Comparison of ENCODE assay signal across 15 cellular contexts in the genomic region with DNA sequence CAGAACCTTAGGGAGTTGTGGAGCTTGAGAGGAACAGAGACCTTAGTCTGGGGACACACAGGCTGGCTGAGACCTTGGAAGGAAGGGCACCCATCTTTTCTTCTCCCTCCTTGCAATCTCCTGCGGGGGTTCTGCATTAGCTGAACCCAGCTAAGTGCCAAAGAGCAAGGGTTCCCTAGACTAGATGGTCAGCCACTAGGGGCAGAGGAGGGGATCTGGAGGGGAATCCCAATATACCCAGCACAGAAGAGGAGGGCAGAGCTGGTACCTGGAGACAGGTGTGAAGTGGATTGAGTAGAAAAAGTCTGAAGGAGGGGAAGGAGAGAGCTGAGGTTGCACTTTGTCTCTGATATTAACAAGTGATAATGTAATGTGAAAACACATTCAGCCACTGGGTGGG.
A peak's percentile ranks its signal among the peaks of the same experiment; 100 is the strongest.
DNase-seq lines count a peak whose midpoint lies in the region; ATAC-seq and TF ChIP-seq lines count a peak whose summit lies in the region.
"Had no signal": no experiment of that assay in that cellular context is flagged by ENCODE, and none has a peak within 500 bp of the region (broad histone marks: within the 10 kb centered on the region; RNA-seq: fewer than 3 reads in every experiment).

No MANE protein-coding gene starts in this region.

- H3K4me1 Mint-ChIP-seq in chondrocyte (ENCODE audit: low read depth), result peaks cover 16% of the 10 kb centered on the region
- peaks cover 3% of the 10 kb centered on the region for H3K4me1 Mint-ChIP-seq in activated T-helper 2 cell treated with anti-CD3 and anti-CD28 coated beads, Interferon-gamma antibody, Interleukin-2, Interleukin-4, amounts not matched to agents 10 μg/mL and 5 μg/mL and 100 μg/mL, durations not matched to agents 14 hours and 24 hours and 36 hours (ENCODE audit: low read depth)

- no peak overlapping the region for H3K4me2 ChIP-seq in MM.1S (ENCODE audit: low read depth, low read length)
- H3K4me2 ChIP-seq in neuronal stem cell (ENCODE audit: insufficient read depth, low read length, poor library complexity, severe bottlenecking), result no peak overlapping the region
- H3K4me2 ChIP-seq in mesendoderm (ENCODE audit: low read length), result no peak overlapping the region

- peaks cover 8% of the 10 kb centered on the region for H3K9me3 Mint-ChIP-seq in chondrocyte (ENCODE audit: low read depth)
- no peaks in the 10 kb centered on the region for H3K9me3 Mint-ChIP-seq in activated T-helper 2 cell treated with anti-CD3 and anti-CD28 coated beads, Interferon-gamma antibody, Interleukin-2, Interleukin-4, amounts not matched to agents 10 μg/mL and 5 μg/mL and 100 μg/mL, durations not matched to agents 14 hours and 24 hours and 36 hours
- H3K9me3 Mint-ChIP-seq: CD8-positive, alpha-beta T cell had no signal

- H3K36me3 Mint-ChIP-seq in chondrocyte (ENCODE audit: low read depth), result no peaks in the 10 kb centered on the region
- no peaks in the 10 kb centered on the region for H3K36me3 Mint-ChIP-seq in activated T-helper 2 cell treated with anti-CD3 and anti-CD28 coated beads, Interferon-gamma antibody, Interleukin-2, Interleukin-4, amounts not matched to agents 10 μg/mL and 5 μg/mL and 100 μg/mL, durations not matched to agents 14 hours and 24 hours and 36 hours (ENCODE audit: low read depth)
- H3K36me3 Mint-ChIP-seq: CD8-positive, alpha-beta T cell had no signal

- H3K27ac ChIP-seq in MM.1S (ENCODE audit: low read length) (no peak overlapping the region), neuronal stem cell (replicated peaks; ENCODE audit: low read length) (no peak overlapping the region), mesendoderm (ENCODE audit: low read depth, low read length) (no peak overlapping the region)

- H3K4ac ChIP-seq in neuronal stem cell (ENCODE audit: low read length) (no peak overlapping the region), mesendoderm (ENCODE audit: low read depth, low read length) (no peak overlapping the region)

- H2BK5ac ChIP-seq in neuronal stem cell (ENCODE audit: low read length) (no peak overlapping the region), mesendoderm (ENCODE audit: low read length) (no peak overlapping the region)

- H3K9me2 ChIP-seq in MM.1S (replicated peaks; ENCODE audit: insufficient read depth, low read length), result no peaks in the 10 kb centered on the region

- H3K23ac ChIP-seq in neuronal stem cell (ENCODE audit: low read depth, low read length, poor library complexity), result no peak overlapping the region
- H3K23ac ChIP-seq in mesendoderm (ENCODE audit: low read length), result no peak overlapping the region

- H3K18ac ChIP-seq in neuronal stem cell (ENCODE audit: low read length), result no peak overlapping the region
- H3K18ac ChIP-seq in mesendoderm (ENCODE audit: low read length), result no peak overlapping the region

- no peak overlapping the region for H4K5ac ChIP-seq in mesendoderm (ENCODE audit: low read length)

- H2BK15ac ChIP-seq in neuronal stem cell (ENCODE audit: low read length), result no peak overlapping the region
- H2BK15ac ChIP-seq in mesendoderm (replicated peaks; ENCODE audit: low read depth), result no peak overlapping the region

- H2AFZ ChIP-seq in MM.1S (ENCODE audit: low read length) (no peak overlapping the region), neuronal stem cell (ENCODE audit: low read length) (no peak overlapping the region)

- TF ChIP-seq CTCF in GM12864 (IDR thresholded peaks at IDR 0.05; ENCODE audit: low read depth, low read length, missing control alignments) (peak; percentile 18), MM.1S (IDR thresholded peaks at IDR 0.05; ENCODE audit: low read length) (peak; percentile 8; the same call in 1 of the 2 replicates), chondrocyte (IDR thresholded peaks at IDR 0.05) (peak; percentile 8)

- H3K14ac ChIP-seq in neuronal stem cell (ENCODE audit: low read length), result no peak overlapping the region

- no CpG with 5 or more reads among the region's 1 CpG for WGBS in neuronal stem cell (ENCODE audit: extremely low coverage in 2 of 2, insufficient read length in 2 of 2, insufficient replicate concordance in 1 of 2), 2 donors
- no CpG with 5 or more reads among the region's 1 CpG for WGBS in mesendoderm (ENCODE audit: extremely low coverage, insufficient coverage, low lambda C conversion rate)

- H3K56ac ChIP-seq in mesendoderm (ENCODE audit: low read length), result no peak overlapping the region

- H3K4me3 ChIP-seq in GM12864 (ENCODE audit: low read depth, low read length) (no peak overlapping the region), MM.1S (ENCODE audit: low read length) (no peak overlapping the region), neuronal stem cell (ENCODE audit: low read length in 2 of 2) (no peak overlapping the region), mesendoderm (ENCODE audit: low read length) (no peak overlapping the region)

- no peak overlapping the region for H3K27ac Mint-ChIP-seq in chondrocyte (ENCODE audit: unreplicated experiment)
- H3K27ac Mint-ChIP-seq in activated T-helper 2 cell treated with anti-CD3 and anti-CD28 coated beads, Interferon-gamma antibody, Interleukin-2, Interleukin-4, amounts not matched to agents 10 μg/mL and 5 μg/mL and 100 μg/mL, durations not matched to agents 14 hours and 24 hours and 36 hours, result no peak overlapping the region
- H3K27ac Mint-ChIP-seq: CD8-positive, alpha-beta T cell had no signal

- no peaks in the 10 kb centered on the region for H3F3A ChIP-seq in MM.1S (ENCODE audit: insufficient read depth, low read length)

- no peaks in the 10 kb centered on the region for H3K27me3 ChIP-seq in MM.1S (replicated peaks; ENCODE audit: insufficient read depth, low read length)
- H3K27me3 ChIP-seq in neuronal stem cell (ENCODE audit: control insufficient read depth in 3 of 3, insufficient read depth in 3 of 3, low read depth in 1 of 3, low read length in 3 of 3), result no peaks in the 10 kb centered on the region
- no peaks in the 10 kb centered on the region for H3K27me3 ChIP-seq in mesendoderm (ENCODE audit: insufficient read depth, low read length, poor library complexity)

- no peaks in the 10 kb centered on the region for H3K4me1 ChIP-seq in MM.1S (ENCODE audit: low read length)
- H3K4me1 ChIP-seq in neuronal stem cell (ENCODE audit: control insufficient read depth in 2 of 2, insufficient read depth in 1 of 2, low read depth in 1 of 2, low read length in 2 of 2), result peaks cover 0 to 2% of the 10 kb centered on the region in 2 donors
- H3K4me1 ChIP-seq in mesendoderm (ENCODE audit: control insufficient read depth, low read depth, low read length), result no peaks in the 10 kb centered on the region

- no peak for ATAC-seq in GM18907 (IDR thresholded peaks at IDR 0.05; ENCODE audit: unreplicated experiment)
- ATAC-seq: CD8-positive, alpha-beta T cell had no signal

- H3K9me3 ChIP-seq in MM.1S (replicated peaks; ENCODE audit: insufficient read depth, low read length) (no peaks in the 10 kb centered on the region), neuronal stem cell (replicated peaks in 1 of 2; ENCODE audit: control insufficient read depth in 2 of 2, insufficient read depth in 1 of 2, low read depth in 1 of 2, low read length in 2 of 2) (no peaks in the 10 kb centered on the region)

- intact Hi-C loops in activated T-helper 2 cell treated with anti-CD3 and anti-CD28 coated beads, Interferon-gamma antibody, Interleukin-2, Interleukin-4, amounts not matched to agents 10 μg/mL and 5 μg/mL and 100 μg/mL, durations not matched to agents 14 hours and 24 hours and 36 hours (cut with micrococcal nuclease), result no loop called here

- no peaks in the 10 kb centered on the region for H4K20me1 ChIP-seq in MM.1S (ENCODE audit: insufficient read depth, low read length)

- no peak overlapping the region for H3K4me3 Mint-ChIP-seq in chondrocyte (ENCODE audit: unreplicated experiment)
- no peak overlapping the region for H3K4me3 Mint-ChIP-seq in activated T-helper 2 cell treated with anti-CD3 and anti-CD28 coated beads, Interferon-gamma antibody, Interleukin-2, Interleukin-4, amounts not matched to agents 10 μg/mL and 5 μg/mL and 100 μg/mL, durations not matched to agents 14 hours and 24 hours and 36 hours (ENCODE audit: low read depth)
- H3K4me3 Mint-ChIP-seq: CD8-positive, alpha-beta T cell had no signal

- H3K36me3 ChIP-seq in MM.1S (replicated peaks; ENCODE audit: insufficient read depth, low read length) (no peaks in the 10 kb centered on the region), neuronal stem cell (replicated peaks in 1 of 2; ENCODE audit: control insufficient read depth in 2 of 2, insufficient read depth in 2 of 2, low read length in 2 of 2) (no peaks in the 10 kb centered on the region), mesendoderm (ENCODE audit: control insufficient read depth, insufficient read depth, low read length) (no peaks in the 10 kb centered on the region)

- DNase-seq in GM12864 (ENCODE audit: low read depth), result no peak
- no peak for DNase-seq in MM.1S
- DNase-seq in chondrocyte (ENCODE audit: low spot score), result no peak
- no peak for DNase-seq in neuronal stem cell (ENCODE audit: low spot score)
- no peak for DNase-seq in activated T-helper 2 cell treated with anti-CD3 and anti-CD28 coated beads, Interferon-gamma antibody, Interleukin-2, Interleukin-4, amounts not matched to agents 10 μg/mL and 5 μg/mL and 100 μg/mL, durations not matched to agents 14 hours and 24 hours and 36 hours (ENCODE audit: low spot score)
- DNase-seq in mesendoderm, result no peak
- DNase-seq in DMS 273 (lab: John Stamatoyannopoulos, UW; ENCODE audit: unreplicated experiment), result no peak
- DNase-seq: ACHN; CD8-positive, alpha-beta T cell; NCI-H1105 treated with DMSO at 0.1 percent for 48 hours; NCI-H187; NCI-H446; NCI-H748 treated with DMSO at 0.1 percent for 48 hours; SHP77 had no signal

- H3K9ac ChIP-seq in MM.1S (ENCODE audit: low read length) (no peak overlapping the region), neuronal stem cell (ENCODE audit: low read depth, low read length, poor library complexity) (no peak overlapping the region), mesendoderm (ENCODE audit: low read length) (no peak overlapping the region)

- H2AK5ac ChIP-seq in neuronal stem cell (ENCODE audit: low read depth, low read length) (no peak overlapping the region), mesendoderm (ENCODE audit: low read length) (no peak overlapping the region)

- H4K8ac ChIP-seq in neuronal stem cell (ENCODE audit: low read depth, low read length), result no peak overlapping the region
- H4K8ac ChIP-seq in mesendoderm (ENCODE audit: low read depth, low read length), result no peak overlapping the region

- no peaks in the 10 kb centered on the region for H3K27me3 Mint-ChIP-seq in chondrocyte (ENCODE audit: low read depth)
- H3K27me3 Mint-ChIP-seq in activated T-helper 2 cell treated with anti-CD3 and anti-CD28 coated beads, Interferon-gamma antibody, Interleukin-2, Interleukin-4, amounts not matched to agents 10 μg/mL and 5 μg/mL and 100 μg/mL, durations not matched to agents 14 hours and 24 hours and 36 hours (ENCODE audit: low read depth), result peaks cover 11% of the 10 kb centered on the region

- H2BK12ac ChIP-seq in neuronal stem cell (ENCODE audit: low read length), result no peak overlapping the region

- H3K79me2 ChIP-seq in MM.1S (ENCODE audit: low read length), result no peaks in the 10 kb centered on the region
- H3K79me2 ChIP-seq in mesendoderm (ENCODE audit: control insufficient read depth, insufficient read depth, low read length), result no peaks in the 10 kb centered on the region

- H3K79me1 ChIP-seq in neuronal stem cell (ENCODE audit: low read depth, low read length) (no peaks in the 10 kb centered on the region), mesendoderm (ENCODE audit: low read length) (no peaks in the 10 kb centered on the region)

- H2BK120ac ChIP-seq in neuronal stem cell (ENCODE audit: low read depth, low read length) (no peak overlapping the region), mesendoderm (ENCODE audit: low read depth, low read length) (no peak overlapping the region)

- H4K91ac ChIP-seq in neuronal stem cell (ENCODE audit: low read depth, low read length, poor library complexity), result peak overlapping the region; percentile 2
